In the genomic region with DNA sequence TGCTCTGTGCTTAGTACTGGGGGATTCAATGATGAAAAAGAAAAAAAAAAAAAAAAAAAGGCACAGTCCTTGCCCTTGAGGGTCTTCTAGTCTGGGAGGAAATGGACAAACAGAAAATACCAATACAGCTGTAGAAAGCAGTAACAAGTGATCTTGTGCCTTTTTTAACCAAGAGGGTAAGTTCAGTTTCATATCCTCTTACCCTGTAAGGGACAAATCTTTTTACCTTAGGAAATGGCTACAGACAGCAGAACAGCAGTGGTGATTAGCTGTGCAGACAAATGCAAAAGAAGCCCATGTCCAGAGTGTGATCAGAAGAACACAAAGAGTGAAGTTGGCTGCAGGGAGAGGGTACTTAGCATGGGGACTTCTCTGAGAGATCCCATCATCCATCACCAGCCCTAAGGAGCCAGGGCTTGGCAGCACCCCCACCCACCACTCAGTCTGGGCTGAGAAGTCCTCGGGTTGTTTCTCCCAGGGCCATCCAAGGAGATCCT, we compare ENCODE assay signal across 12 cellular contexts.
A peak's percentile ranks its signal among the peaks of the same experiment; 100 is the strongest.
DNase-seq lines count a peak whose midpoint lies in the region; ATAC-seq and TF ChIP-seq lines count a peak whose summit lies in the region.
"Had no signal": no experiment of that assay in that cellular context is flagged by ENCODE, and none has a peak within 500 bp of the region (broad histone marks: within the 10 kb centered on the region; RNA-seq: fewer than 3 reads in every experiment).

No MANE protein-coding gene starts in this region.

- TF ChIP-seq CTCF in heart right ventricle (IDR thresholded peaks at IDR 0.05) (no peak), uterus (IDR thresholded peaks at IDR 0.05) (no peak)

- peaks cover 36% of the 10 kb centered on the region for H3K27me3 Mint-ChIP-seq in T-helper 17 cell
- H3K27me3 Mint-ChIP-seq: activated naive CD4-positive, alpha-beta T cell treated with anti-CD3 and anti-CD28 coated beads, Interleukin-2, amount 50 U/mL, for 24 hours had no signal

- TF ChIP-seq POLR2A in uterus (IDR thresholded peaks at IDR 0.05), result no peak

- no peak overlapping the region for H3K4me3 Mint-ChIP-seq in T-helper 17 cell
- H3K4me3 Mint-ChIP-seq: activated naive CD4-positive, alpha-beta T cell treated with anti-CD3 and anti-CD28 coated beads, Interleukin-2, amount 50 U/mL, for 24 hours; T-helper 2 cell treated with Interferon-gamma antibody and Interleukin-4, amounts not matched to agents 5 μg/mL and 100 μg/mL, for 36 hours had no signal

- peaks cover 0 to 17% (median 0%) of the 10 kb centered on the region in 9 donors for H3K36me3 ChIP-seq in heart right ventricle
- H3K36me3 ChIP-seq in uterus, result no peaks in the 10 kb centered on the region

- H3K4me1 ChIP-seq in heart right ventricle (peaks cover 0 to 5% (median 0%) of the 10 kb centered on the region in 9 donors), uterus (no peaks in the 10 kb centered on the region)

- no peak for DNase-seq in left ventricle myocardium superior
- DNase-seq in heart right ventricle, result no peak
- no peak for DNase-seq in T-helper 17 cell
- DNase-seq in SHP77 (lab: John Stamatoyannopoulos, UW), result no peak
- DNase-seq in HuH-7 (ENCODE audit: low spot score), result no peak
- DNase-seq in uterus, result no peak
- DNase-seq: NCI-H69 had no signal

- peaks cover 7% of the 10 kb centered on the region for H3K4me1 Mint-ChIP-seq in T-helper 17 cell

- H3K27ac ChIP-seq in heart right ventricle (no peak overlapping the region), uterus (no peak overlapping the region)
- H3K27ac ChIP-seq: epithelial cell of prostate had no signal

- no peak overlapping the region for H3K4me3 ChIP-seq in heart right ventricle
- H3K4me3 ChIP-seq in uterus, result no peak overlapping the region

- intact Hi-C loops in left ventricle myocardium superior (cut with micrococcal nuclease) (no loop called here), heart right ventricle (cut with DNase I) (loop anchor here in 6 of 10 donors (5.0 to 10.0 kb wide), 3 partner anchors 136 to 549 kb away; a partner anchor contains a TSS), uterus (cut with DNase I; ENCODE audit: low total_unique reads) (no loop called here)

- peak; percentile 17 for ATAC-seq in left ventricle myocardium superior
- no peak for ATAC-seq in heart right ventricle
- peak; percentile 43 for ATAC-seq in HG02938 (IDR thresholded peaks at IDR 0.05; ENCODE audit: unreplicated experiment)
- peak; percentile 21 for ATAC-seq in T-helper 17 cell
- ATAC-seq in HG03175 (IDR thresholded peaks at IDR 0.05; ENCODE audit: unreplicated experiment), result no peak

- H3K27ac Mint-ChIP-seq in T-helper 17 cell, result no peak overlapping the region
- H3K27ac Mint-ChIP-seq: activated naive CD4-positive, alpha-beta T cell treated with anti-CD3 and anti-CD28 coated beads, Interleukin-2, amount 50 U/mL, for 24 hours; T-helper 2 cell treated with Interferon-gamma antibody and Interleukin-4, amounts not matched to agents 5 μg/mL and 100 μg/mL, for 36 hours had no signal

- H3K9me3 ChIP-seq in heart right ventricle (no peaks in the 10 kb centered on the region), T-helper 17 cell (ENCODE audit: control insufficient read depth, low read length, poor library complexity, severe bottlenecking) (no peaks in the 10 kb centered on the region), uterus (no peaks in the 10 kb centered on the region)

- H3K27me3 ChIP-seq in heart right ventricle (no peaks in the 10 kb centered on the region), uterus (no peaks in the 10 kb centered on the region)

- no peaks in the 10 kb centered on the region for H3K36me3 Mint-ChIP-seq in T-helper 17 cell (ENCODE audit: low read depth)
- H3K36me3 Mint-ChIP-seq: activated naive CD4-positive, alpha-beta T cell treated with anti-CD3 and anti-CD28 coated beads, Interleukin-2, amount 50 U/mL, for 24 hours had no signal

- 84 to 90% methylated on average over 1 of the region's 1 CpG for WGBS in heart right ventricle, 2 donors

Comparison
In these comparisons a context has a peak if more than half of its experiments do, and no peak if none do; other contexts are left out.
1. ATAC-seq: peak in left ventricle myocardium superior (single experiment), HG02938 (single experiment) and T-helper 17 cell (single experiment); none in heart right ventricle (0 of 8) and HG03175 (single experiment).
2. intact Hi-C loops: an anchor here in heart right ventricle (5.0 to 10.0 kb wide); none called in left ventricle myocardium superior and uterus.